ENCODE assay signal across 19 cellular contexts in the genomic region with DNA sequence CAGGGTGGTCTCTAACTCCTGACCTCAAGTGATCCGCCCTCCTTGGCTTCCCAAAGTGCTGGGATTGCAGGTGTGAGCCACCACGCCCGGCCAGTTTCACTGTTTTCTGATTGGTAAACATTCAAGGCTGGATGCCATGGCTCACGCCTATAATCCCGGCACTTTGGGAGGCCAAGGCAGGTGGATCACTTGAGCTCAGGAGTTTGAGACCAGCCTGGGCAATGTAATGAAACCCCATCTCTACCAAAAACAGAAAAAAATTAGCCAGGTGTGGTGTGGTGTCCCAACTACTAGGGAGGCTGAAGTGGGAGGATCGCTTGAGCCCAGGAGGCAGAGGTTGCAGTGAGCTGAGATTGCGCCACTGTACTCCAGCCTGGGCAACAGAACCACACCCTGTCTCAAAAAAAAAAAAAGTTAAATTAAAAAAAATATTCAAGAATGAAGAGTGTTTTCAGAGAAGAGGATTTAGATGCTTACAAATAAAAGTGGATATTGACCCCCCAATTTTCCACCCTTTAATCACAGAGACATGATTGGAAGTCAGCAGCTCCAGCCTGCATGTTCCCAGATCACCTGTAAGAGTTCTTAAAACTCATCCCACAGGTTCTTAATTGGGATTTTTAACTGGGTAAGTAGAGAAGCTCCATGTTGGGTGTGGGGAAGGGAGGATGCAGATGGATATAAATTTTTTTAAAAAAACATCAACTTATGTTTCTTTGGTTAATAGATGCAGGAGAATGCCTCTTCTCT. TPM values are rescaled to one million over a fixed set of nuclear protein-coding genes. Genes with fewer than 3 reads are reported as not detected.
"Had no signal": no experiment of that assay in that cellular context is flagged by ENCODE, and none has a peak within 500 bp of the region (broad histone marks: within the 10 kb centered on the region; RNA-seq: fewer than 3 reads in every experiment).

No MANE protein-coding gene starts in this region.

- ATAC-seq: esophagus mucosa; gastrocnemius medialis; lower lobe of right lung; natural killer cell treated with Interleukin-12 subunit alpha and Interleukin-12 subunit beta and Interleukin-15 and Interleukin-18, amount 100 ng/mL, for 72 hours had no signal

- H3K9me3 ChIP-seq: gastrocnemius medialis, lower lobe of right lung, ovary, stomach, upper lobe of left lung, uterus had no signal

- H3K27me3 ChIP-seq: gastrocnemius medialis, hepatocyte, neural progenitor cell, ovary, stomach, upper lobe of left lung, uterus had no signal

- H3K27ac ChIP-seq: gastrocnemius medialis, lower lobe of right lung, neural progenitor cell had no signal

- H3K36me3 ChIP-seq: gastrocnemius medialis, lower lobe of right lung, neural progenitor cell, ovary, stomach, upper lobe of left lung, uterus had no signal

- H3K4me1 ChIP-seq: neural progenitor cell had no signal

- DNase-seq: central memory CD4-positive, alpha-beta T cell; cortex of kidney; effector memory CD4-positive, alpha-beta T cell; gastrocnemius medialis; glutamatergic neuron; lower lobe of right lung; nucleus accumbens; ovary; small intestine; stimulated activated CD4-positive, alpha-beta T cell treated with anti-CD3 and anti-CD28 coated beads, Interleukin-12 subunit alpha, Interleukin-12 subunit beta, amount 100 ng/mL, for 4 hours; stimulated activated naive CD4-positive, alpha-beta T cell; stomach; upper lobe of left lung; uterus had no signal

- H3K4me3 ChIP-seq: gastrocnemius medialis, hepatocyte, lower lobe of right lung, neural progenitor cell, ovary, stomach, upper lobe of left lung, uterus had no signal

RNA-seq across cellular contexts. Expression of gene HLF, which starts 23.8 kb away (rescaled TPM):
- total RNA-seq: fibroblast of villous mesenchyme had no signal
